ENCODE assay signal across 8 cellular contexts in the genomic region with DNA sequence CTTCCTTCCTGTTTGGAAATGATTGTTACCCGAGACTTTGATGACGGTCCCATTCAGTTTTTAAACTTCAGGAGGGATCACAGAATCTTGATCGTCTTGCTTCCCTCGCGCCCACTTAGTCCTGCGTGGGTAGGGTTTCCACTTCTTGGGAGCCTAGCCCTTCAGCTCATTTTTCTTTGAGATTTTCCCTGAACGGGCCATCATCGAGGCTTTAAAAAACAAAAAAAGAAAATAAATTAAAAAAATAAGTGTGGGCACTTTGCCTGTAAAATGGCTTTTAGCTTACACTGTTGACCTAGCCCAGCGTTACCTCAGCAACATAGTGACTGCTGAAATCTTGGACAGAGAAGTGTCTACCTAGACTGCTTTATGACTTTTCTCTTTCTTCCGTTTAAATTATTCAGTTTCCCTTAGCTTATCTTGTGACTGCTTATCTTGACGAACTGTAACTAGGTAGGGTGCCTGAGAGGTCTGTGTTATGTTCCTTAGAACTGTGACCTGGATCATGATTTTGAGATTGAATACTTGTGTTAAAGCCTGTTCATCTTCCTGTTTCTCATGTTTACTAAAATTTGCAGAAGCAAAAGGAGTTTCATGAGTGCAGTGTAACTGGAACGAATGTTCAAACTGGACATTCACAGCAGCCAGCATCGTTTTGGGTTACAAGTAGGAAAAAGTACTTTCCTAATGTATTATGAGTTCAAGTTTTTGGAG. TPM values are rescaled to one million over a fixed set of nuclear protein-coding genes. Genes with fewer than 3 reads are reported as not detected.
DNase-seq lines count a peak whose midpoint lies in the region; ATAC-seq and TF ChIP-seq lines count a peak whose summit lies in the region.

No MANE protein-coding gene starts in this region.

- no peak for TF ChIP-seq CTCF in nephron (IDR thresholded peaks at IDR 0.05; ENCODE audit: unreplicated experiment in 3 of 3)

- H3K27ac Mint-ChIP-seq in T-helper 17 cell (peak overlapping the region; percentile 95), nephron (peak overlapping the region; percentile 91 to 95 (median 93))

- H3K36me3 Mint-ChIP-seq in T-helper 17 cell (ENCODE audit: low read depth), result peaks cover 6% of the 10 kb centered on the region
- peaks cover 8% of the 10 kb centered on the region for H3K36me3 Mint-ChIP-seq in nephron (ENCODE audit: low read depth)

- H3K4me3 Mint-ChIP-seq in T-helper 17 cell (peak overlapping the region; percentile 89), nephron (peak overlapping the region; percentile 81 to 96 (median 93))

- H3K9me3 ChIP-seq in T-helper 17 cell (ENCODE audit: control insufficient read depth, low read length, poor library complexity, severe bottlenecking), result no peaks in the 10 kb centered on the region

- DNase-seq in T-helper 17 cell (no peak), cerebellum (ENCODE audit: low spot score) (no peak), DMS114 treated with DMSO at 0.1 percent for 48 hours (lab: John Stamatoyannopoulos, UW; ENCODE audit: unreplicated experiment) (no peak)

- ATAC-seq in HG03039 (IDR thresholded peaks at IDR 0.05; ENCODE audit: unreplicated experiment), result peak; percentile 5
- ATAC-seq in T-helper 17 cell, result peak; percentile 63
- ATAC-seq in esophagus mucosa, result peak; percentile 57
- ATAC-seq in GM21825 (IDR thresholded peaks at IDR 0.05; ENCODE audit: unreplicated experiment), result no peak

- H3K4me3 ChIP-seq in GM08714 (ENCODE audit: low read length), result peak overlapping the region; percentile 96

- H3K4me1 Mint-ChIP-seq in T-helper 17 cell (peaks cover 31% of the 10 kb centered on the region), nephron (peaks cover 9% of the 10 kb centered on the region)

- H3K9me3 Mint-ChIP-seq in nephron, result no peaks in the 10 kb centered on the region

- H3K27me3 Mint-ChIP-seq in T-helper 17 cell (no peaks in the 10 kb centered on the region), nephron (ENCODE audit: low read depth) (no peaks in the 10 kb centered on the region)

RNA-seq across cellular contexts. Expression of a gene that starts 0.9 kb away (rescaled TPM):
- 10 to 100 TPM; 60.6 to 64.9 TPM for total RNA-seq in T-helper 17 cell
- 31.6 TPM for total RNA-seq in esophagus mucosa
- 26.0 TPM for total RNA-seq in cerebellum

RNA-seq across cellular contexts. Expression of a gene that starts 8.3 kb away (rescaled TPM):
- total RNA-seq in T-helper 17 cell (10 to 100 TPM; 32.1 to 36.8 TPM), esophagus mucosa (59.9 TPM), cerebellum (10.4 TPM)

RNA-seq across cellular contexts. Expression of a gene that starts 36.6 kb away (rescaled TPM):
- total RNA-seq in T-helper 17 cell, result 1 to 10 TPM; 1.7 to 2.5 TPM
- 84.6 TPM for total RNA-seq in esophagus mucosa
- 9.1 TPM for total RNA-seq in cerebellum
